In genomic region chr5:58617236-58617635, GRCh38 we compare ENCODE assay signal across 21 cellular contexts.
"Had no signal": no experiment of that assay in that cellular context is flagged by ENCODE, and none has a peak within 500 bp of the region (broad histone marks: within the 10 kb centered on the region; RNA-seq: fewer than 3 reads in every experiment).

No MANE protein-coding gene starts in this region.

- DNase-seq: dermis blood vessel endothelial cell; dorsolateral prefrontal cortex; effector CD4-positive, alpha-beta T cell; effector memory CD4-positive, alpha-beta T cell; endodermal cell; erythroblast; esophagus squamous epithelium; foreskin fibroblast; foreskin melanocyte; gastrocnemius medialis; glutamatergic neuron; head of caudate nucleus; heart right ventricle; hippocampal formation; left cardiac atrium; left lung; left ventricle myocardium superior; lower lobe of right lung; mesenchymal stem cell; mucosa of descending colon; naive B cell had no signal
